Comparison of ENCODE assay signal across 15 cellular contexts in the genomic region with DNA sequence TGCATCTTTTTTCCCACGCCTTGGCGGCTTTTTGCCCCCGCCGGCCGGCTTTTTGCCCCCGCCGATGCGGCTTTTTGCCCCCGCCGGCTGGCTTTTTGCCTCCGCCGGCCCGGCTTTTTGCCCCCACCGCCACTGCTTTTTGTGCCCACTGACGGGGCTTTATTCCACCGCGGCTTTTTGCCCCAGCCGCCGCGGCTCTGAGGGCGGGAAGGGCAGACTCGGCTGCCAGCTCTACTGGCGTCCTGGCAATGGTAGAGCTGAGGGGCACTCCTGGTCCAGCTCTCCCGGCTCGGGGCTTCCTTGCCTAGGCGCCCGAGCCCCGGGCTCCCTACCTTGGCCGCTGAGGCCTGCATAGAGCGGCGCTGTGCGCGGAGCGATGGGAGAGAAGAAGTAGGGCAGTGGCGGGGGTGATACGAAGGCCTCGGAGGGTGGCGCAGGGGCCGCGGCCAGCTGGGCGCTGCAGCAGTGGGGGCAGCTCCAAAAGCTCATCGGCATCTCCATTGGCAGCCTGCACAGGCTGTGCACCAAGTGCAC.
DNase-seq lines count a peak whose midpoint lies in the region; ATAC-seq lines count a peak whose summit lies in the region.
"Had no signal": no experiment of that assay in that cellular context is flagged by ENCODE, and none has a peak within 500 bp of the region (broad histone marks: within the 10 kb centered on the region; RNA-seq: fewer than 3 reads in every experiment).

No MANE protein-coding gene starts in this region.

- no peaks in the 10 kb centered on the region for H3K4me1 ChIP-seq in right cardiac atrium (ENCODE audit: control insufficient read depth, insufficient read depth, low read length)
- H3K4me1 ChIP-seq: HAP-1 had no signal

- WGBS in right cardiac atrium, result 46% methylated on average over 42 of the region's 42 CpGs

- peak; percentile 9 to 38 (median 31) for DNase-seq in right cardiac atrium
- no peak for DNase-seq in Right ventricle myocardium inferior (ENCODE audit: missing footprints)
- DNase-seq in H7, result peak; percentile 3
- peak; percentile 74 for DNase-seq in posterior vena cava (ENCODE audit: low spot score)
- DNase-seq in globus pallidus (ENCODE audit: low spot score), result no peak
- DNase-seq in dermis blood vessel endothelial cell, result no peak
- DNase-seq: ACHN; CD4-positive, alpha-beta memory T cell; DMS153; DND-41; GF-D8; GOT3 had no signal

- no peak overlapping the region for H3K27ac ChIP-seq in right cardiac atrium (ENCODE audit: low read length)

- H3K36me3 ChIP-seq in H7 (replicated peaks; ENCODE audit: control insufficient read depth, insufficient read depth, low read length), result no peaks in the 10 kb centered on the region
- H3K36me3 ChIP-seq: HAP-1 had no signal

- H3K4me3 ChIP-seq in right cardiac atrium (ENCODE audit: low read length) (no peak overlapping the region), H7 (ENCODE audit: insufficient read depth, low read depth, low read length) (no peak overlapping the region)
- H3K4me3 ChIP-seq: GM12878, HAP-1 had no signal

- intact Hi-C loops in right cardiac atrium (cut with DNase I) (no loop called here), Right ventricle myocardium inferior (cut with DNase I) (no loop called here), posterior vena cava (cut with DNase I) (no loop called here)

- no peaks in the 10 kb centered on the region for H3K9me3 ChIP-seq in right cardiac atrium (ENCODE audit: control insufficient read depth, low read length)
- H3K9me3 ChIP-seq: HAP-1 had no signal

- ATAC-seq in right cardiac atrium, result no peak
- ATAC-seq in Right ventricle myocardium inferior, result no peak
- no peak for ATAC-seq in GM18517 (IDR thresholded peaks at IDR 0.05; ENCODE audit: unreplicated experiment)
- ATAC-seq: GM12878 had no signal

- no peaks in the 10 kb centered on the region for H3K27me3 ChIP-seq in right cardiac atrium (ENCODE audit: control insufficient read depth, insufficient read depth)
- H3K27me3 ChIP-seq in H7 (ENCODE audit: control insufficient read depth, insufficient read depth, low read length), result no peaks in the 10 kb centered on the region

Comparison
In these comparisons a context has a peak if more than half of its experiments do, and no peak if none do; other contexts are left out.
1. DNase-seq: peak in right cardiac atrium (3 of 3), H7 (single experiment) and posterior vena cava (single experiment); none in Right ventricle myocardium inferior (single experiment), globus pallidus (single experiment) and dermis blood vessel endothelial cell (single experiment).